ENCODE assay signal across 17 cellular contexts in the genomic region with DNA sequence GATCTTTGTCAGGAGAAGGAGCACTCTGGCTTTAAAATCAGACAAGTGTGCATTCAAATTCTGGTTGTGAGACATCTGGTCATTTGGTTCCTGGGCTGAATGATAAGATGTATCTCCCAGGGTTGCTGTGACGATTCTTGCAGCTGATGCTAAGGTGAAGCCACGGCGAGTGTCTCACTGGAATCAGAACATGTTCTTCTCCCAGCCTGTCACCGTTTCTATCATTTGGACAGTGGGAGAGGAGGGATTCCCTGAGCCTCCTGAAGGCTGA.
DNase-seq lines count a peak whose midpoint lies in the region; ATAC-seq and TF ChIP-seq lines count a peak whose summit lies in the region.
"Had no signal": no experiment of that assay in that cellular context is flagged by ENCODE, and none has a peak within 500 bp of the region (broad histone marks: within the 10 kb centered on the region; RNA-seq: fewer than 3 reads in every experiment).

No MANE protein-coding gene starts in this region.

- H3K9me3 Mint-ChIP-seq in activated CD4-positive, alpha-beta T cell treated with anti-CD3 and anti-CD28 coated beads for 36 hours (ENCODE audit: low read depth) = no peaks in the 10 kb centered on the region
- peaks cover 13% of the 10 kb centered on the region for H3K9me3 Mint-ChIP-seq in stimulated activated memory B cell treated with anti-CD40 and anti-IgM and Interleukin-4, amounts not matched to agents 10 μg/mL and 1 μg/mL and 100 μg/mL, for 72 hours

- peaks cover 62% of the 10 kb centered on the region for H4K20me1 ChIP-seq in SK-N-SH (ENCODE audit: insufficient read depth)

- H3K36me3 ChIP-seq in SK-N-SH (replicated peaks in 1 of 2; ENCODE audit: control insufficient read depth in 1 of 2, insufficient read depth in 2 of 2, low read length in 1 of 2) (peaks cover 0 to 9% of the 10 kb centered on the region in 2 experiments), gastroesophageal sphincter (peaks cover 0 to 9% of the 10 kb centered on the region in 2 donors)
- H3K36me3 ChIP-seq: adrenal gland, ovary had no signal

- H3K27ac ChIP-seq in SK-N-SH (ENCODE audit: low read depth in 2 of 2, low read length in 1 of 2) (peak overlapping the region in 1 of 2 experiments; percentile 76; a peak in 2 of 4 replicates), gastroesophageal sphincter (peak overlapping the region; percentile 12 to 67 (median 56))
- H3K27ac ChIP-seq: GM23248, VCaP had no signal

- no peak overlapping the region for H2AFZ ChIP-seq in SK-N-SH (ENCODE audit: low read depth)
- H2AFZ ChIP-seq: GM23248 had no signal

- no peak for TF ChIP-seq POLR2A in gastroesophageal sphincter (IDR thresholded peaks at IDR 0.05)

- no peaks in the 10 kb centered on the region for H3K9me3 ChIP-seq in SK-N-SH
- H3K9me3 ChIP-seq in gastroesophageal sphincter = no peaks in the 10 kb centered on the region
- H3K9me3 ChIP-seq: adrenal gland, ovary had no signal

- H3K4me3 ChIP-seq in SK-N-SH (ENCODE audit: low read depth in 2 of 2, low read length in 1 of 2) (no peak overlapping the region), gastroesophageal sphincter (no peak overlapping the region)
- H3K4me3 ChIP-seq: adrenal gland, GM23248, ovary had no signal

- peaks cover 53% of the 10 kb centered on the region for H3K79me2 ChIP-seq in SK-N-SH (ENCODE audit: insufficient read depth)

- H3K27ac Mint-ChIP-seq in activated CD4-positive, alpha-beta T cell treated with anti-CD3 and anti-CD28 coated beads for 36 hours = peak overlapping the region; percentile 44
- peak overlapping the region; percentile 32 for H3K27ac Mint-ChIP-seq in stimulated activated memory B cell treated with anti-CD40 and anti-IgM and Interleukin-4, amounts not matched to agents 10 μg/mL and 1 μg/mL and 100 μg/mL, for 72 hours

- CTCF ChIA-PET in activated CD4-positive, alpha-beta T cell treated with anti-CD3 and anti-CD28 coated beads for 36 hours (lab: Charles Lee) = interaction anchor here (0.9 kb wide), 1 partner anchor 8 kb away, joined by 3 read pairs; no protein-coding TSS in a partner anchor
- CTCF ChIA-PET in SK-N-SH (lab: Yijun Ruan, JAX) = interaction anchor here (0.6 to 2.5 kb wide), 4 partner anchors 10 to 285 kb away, joined by 3 to 8 read pairs (median 3); no protein-coding TSS in a partner anchor

- TF ChIP-seq RAD21 in SK-N-SH (IDR thresholded peaks at IDR 0.05; ENCODE audit: low read length) = no peak

- no peaks in the 10 kb centered on the region for H3K27me3 Mint-ChIP-seq in activated CD4-positive, alpha-beta T cell treated with anti-CD3 and anti-CD28 coated beads for 36 hours
- H3K27me3 Mint-ChIP-seq in stimulated activated memory B cell treated with anti-CD40 and anti-IgM and Interleukin-4, amounts not matched to agents 10 μg/mL and 1 μg/mL and 100 μg/mL, for 72 hours = no peaks in the 10 kb centered on the region

- no peak overlapping the region for H3K9ac ChIP-seq in SK-N-SH
- H3K9ac ChIP-seq: GM23248 had no signal

- WGBS in SK-N-SH (ENCODE audit: low lambda C conversion rate) = 90% methylated on average over 2 of the region's 4 CpGs
- 80% methylated on average over 1 of the region's 4 CpGs; no CpG with 5 or more reads in 1 of the 2 donors for WGBS in gastroesophageal sphincter (ENCODE audit: low coverage in 1 of 2), 2 donors

- TF ChIP-seq EP300 in SK-N-SH (IDR thresholded peaks at IDR 0.05; ENCODE audit: borderline replicate concordance in 1 of 2, low read depth in 1 of 2, low read length in 1 of 2) = no peak
- no peak for TF ChIP-seq EP300 in gastroesophageal sphincter (IDR thresholded peaks at IDR 0.05)

- no peak for ATAC-seq in activated CD4-positive, alpha-beta T cell treated with anti-CD3 and anti-CD28 coated beads for 36 hours
- ATAC-seq in gastroesophageal sphincter (no peak), HG02870 (IDR thresholded peaks at IDR 0.05; ENCODE audit: unreplicated experiment) (no peak), GM18520 (IDR thresholded peaks at IDR 0.05; ENCODE audit: unreplicated experiment) (no peak)
- no peak for ATAC-seq in stimulated activated memory B cell treated with anti-CD40 and anti-IgM and Interleukin-4, amounts not matched to agents 10 μg/mL and 1 μg/mL and 100 μg/mL, for 72 hours

- DNase-seq in activated CD4-positive, alpha-beta T cell treated with anti-CD3 and anti-CD28 coated beads for 36 hours = no peak
- DNase-seq in activated CD4-positive, alpha-beta T cell treated with anti-CD3 and anti-CD28 coated beads for 1 hour = no peak
- peak; percentile 28 for DNase-seq in SK-N-SH
- no peak for DNase-seq in NCI-H2107 treated with DMSO at 0.1 percent for 48 hours (lab: John Stamatoyannopoulos, UW; ENCODE audit: unreplicated experiment)
- DNase-seq: 8988T; activated CD4-positive, alpha-beta T cell treated with anti-CD3 and anti-CD28 coated beads, Interleukin-2, amount 50 U/mL, for 48 hours; central memory CD4-positive, alpha-beta T cell; NCI-H2081; stimulated activated naive CD4-positive, alpha-beta T cell treated with Interleukin-2 at 50 U/mL for 16 hours had no signal

- H3K4me3 Mint-ChIP-seq in activated CD4-positive, alpha-beta T cell treated with anti-CD3 and anti-CD28 coated beads for 36 hours = no peak overlapping the region
- H3K4me3 Mint-ChIP-seq in stimulated activated memory B cell treated with anti-CD40 and anti-IgM and Interleukin-4, amounts not matched to agents 10 μg/mL and 1 μg/mL and 100 μg/mL, for 72 hours = no peak overlapping the region

- TF ChIP-seq CTCF in SK-N-SH (IDR thresholded peaks at IDR 0.05) (no peak), gastroesophageal sphincter (IDR thresholded peaks at IDR 0.05) (no peak)

- H3K9me2 ChIP-seq in SK-N-SH = no peaks in the 10 kb centered on the region

- peaks cover 59% of the 10 kb centered on the region for H3K36me3 Mint-ChIP-seq in activated CD4-positive, alpha-beta T cell treated with anti-CD3 and anti-CD28 coated beads for 36 hours (ENCODE audit: low read depth)
- H3K36me3 Mint-ChIP-seq in stimulated activated memory B cell treated with anti-CD40 and anti-IgM and Interleukin-4, amounts not matched to agents 10 μg/mL and 1 μg/mL and 100 μg/mL, for 72 hours = peaks cover 49% of the 10 kb centered on the region

- peaks cover 90% of the 10 kb centered on the region for H3K4me1 Mint-ChIP-seq in activated CD4-positive, alpha-beta T cell treated with anti-CD3 and anti-CD28 coated beads for 36 hours
- peaks cover 54% of the 10 kb centered on the region for H3K4me1 Mint-ChIP-seq in stimulated activated memory B cell treated with anti-CD40 and anti-IgM and Interleukin-4, amounts not matched to agents 10 μg/mL and 1 μg/mL and 100 μg/mL, for 72 hours

- H3K4me1 ChIP-seq in SK-N-SH (ENCODE audit: control insufficient read depth in 1 of 2, insufficient read depth in 2 of 2, low read depth in 1 of 2, low read length in 1 of 2) = peaks cover 0 to 31% of the 10 kb centered on the region in 2 experiments; a peak in 2 of 4 replicates
- peaks cover 5 to 78% (median 46%) of the 10 kb centered on the region in 3 donors for H3K4me1 ChIP-seq in gastroesophageal sphincter

- H3K27me3 ChIP-seq in SK-N-SH (ENCODE audit: insufficient read depth) (no peaks in the 10 kb centered on the region), gastroesophageal sphincter (no peaks in the 10 kb centered on the region)
- H3K27me3 ChIP-seq: adrenal gland, ovary had no signal

- H3F3A ChIP-seq in SK-N-SH (replicated peaks; ENCODE audit: insufficient read depth) = no peaks in the 10 kb centered on the region

- intact Hi-C loops in activated CD4-positive, alpha-beta T cell treated with anti-CD3 and anti-CD28 coated beads for 36 hours (cut with DNase I, micrococcal nuclease) = no loop called here

- no peak overlapping the region for H3K4me2 ChIP-seq in SK-N-SH

- POLR2A ChIA-PET in activated CD4-positive, alpha-beta T cell treated with anti-CD3 and anti-CD28 coated beads for 36 hours (lab: Charles Lee) = interaction anchor here (0.7 kb wide), 1 partner anchor 347 kb away, joined by 3 read pairs; no protein-coding TSS in a partner anchor
- POLR2A ChIA-PET in SK-N-SH (lab: Yijun Ruan, JAX) = no interaction called here

TF ChIP-seq in SK-N-SH, 30 proteins besides CTCF, POLR2A, EP300 and RAD21 (continues in another document):
- TF ChIP-seq SIN3A (IDR thresholded peaks at IDR 0.05; ENCODE audit: borderline replicate concordance, low read depth, low read length) = no peak
- TF ChIP-seq, protein P1, sequence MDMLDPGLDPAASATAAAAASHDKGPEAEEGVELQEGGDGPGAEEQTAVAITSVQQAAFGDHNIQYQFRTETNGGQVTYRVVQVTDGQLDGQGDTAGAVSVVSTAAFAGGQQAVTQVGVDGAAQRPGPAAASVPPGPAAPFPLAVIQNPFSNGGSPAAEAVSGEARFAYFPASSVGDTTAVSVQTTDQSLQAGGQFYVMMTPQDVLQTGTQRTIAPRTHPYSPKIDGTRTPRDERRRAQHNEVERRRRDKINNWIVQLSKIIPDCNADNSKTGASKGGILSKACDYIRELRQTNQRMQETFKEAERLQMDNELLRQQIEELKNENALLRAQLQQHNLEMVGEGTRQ (IDR thresholded peaks at IDR 0.05; ENCODE audit: borderline replicate concordance, low read depth, low read length) = no peak
- TF ChIP-seq ELF1 (IDR thresholded peaks at IDR 0.05) = no peak
- TF ChIP-seq GABPA (IDR thresholded peaks at IDR 0.05; ENCODE audit: low read depth) = no peak
- TF ChIP-seq TCF12 (IDR thresholded peaks at IDR 0.05) = no peak
- TF ChIP-seq RXRA (IDR thresholded peaks at IDR 0.05; ENCODE audit: borderline replicate concordance, low read depth) = no peak
- TF ChIP-seq EZH2phosphoT487 (IDR thresholded peaks at IDR 0.05; ENCODE audit: borderline replicate concordance, low read depth) = no peak
- TF ChIP-seq, protein P2, sequence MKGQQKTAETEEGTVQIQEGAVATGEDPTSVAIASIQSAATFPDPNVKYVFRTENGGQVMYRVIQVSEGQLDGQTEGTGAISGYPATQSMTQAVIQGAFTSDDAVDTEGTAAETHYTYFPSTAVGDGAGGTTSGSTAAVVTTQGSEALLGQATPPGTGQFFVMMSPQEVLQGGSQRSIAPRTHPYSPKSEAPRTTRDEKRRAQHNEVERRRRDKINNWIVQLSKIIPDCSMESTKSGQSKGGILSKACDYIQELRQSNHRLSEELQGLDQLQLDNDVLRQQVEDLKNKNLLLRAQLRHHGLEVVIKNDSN (IDR thresholded peaks at IDR 0.05; ENCODE audit: borderline replicate concordance, low read depth) = no peak
- TF ChIP-seq, protein P3, sequence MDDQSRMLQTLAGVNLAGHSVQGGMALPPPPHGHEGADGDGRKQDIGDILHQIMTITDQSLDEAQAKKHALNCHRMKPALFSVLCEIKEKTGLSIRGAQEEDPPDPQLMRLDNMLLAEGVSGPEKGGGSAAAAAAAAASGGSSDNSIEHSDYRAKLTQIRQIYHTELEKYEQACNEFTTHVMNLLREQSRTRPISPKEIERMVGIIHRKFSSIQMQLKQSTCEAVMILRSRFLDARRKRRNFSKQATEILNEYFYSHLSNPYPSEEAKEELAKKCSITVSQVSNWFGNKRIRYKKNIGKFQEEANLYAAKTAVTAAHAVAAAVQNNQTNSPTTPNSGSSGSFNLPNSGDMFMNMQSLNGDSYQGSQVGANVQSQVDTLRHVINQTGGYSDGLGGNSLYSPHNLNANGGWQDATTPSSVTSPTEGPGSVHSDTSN (IDR thresholded peaks at IDR 0.05) = no peak
